ENCODE assay signal across 1 cellular context in the genomic region with DNA sequence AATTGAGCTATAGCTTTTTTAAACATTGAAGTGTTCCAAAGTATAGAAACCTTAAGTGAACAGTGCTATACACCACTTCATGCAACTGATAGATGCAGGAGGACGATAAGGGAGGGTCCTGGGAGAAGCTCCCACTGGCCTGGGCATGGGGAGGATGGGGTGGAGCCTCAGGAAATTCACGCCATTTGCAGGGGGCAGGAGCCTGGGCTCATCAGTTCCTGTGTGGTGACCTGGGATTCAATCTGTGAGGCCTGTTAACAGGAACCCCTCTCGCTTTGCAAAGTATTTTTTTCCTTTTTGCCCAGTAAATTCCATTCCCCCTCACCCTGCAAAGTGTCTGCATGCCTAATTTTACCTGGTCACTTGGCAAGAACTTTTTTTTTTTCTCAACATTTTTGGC.
TF ChIP-seq lines count a peak whose summit lies in the region.

No MANE protein-coding gene starts in this region.

TF ChIP-seq in SK-N-SH, 30 proteins besides CTCF, POLR2A, EP300 and RAD21 (continued from another document):
- TF ChIP-seq, protein P1, sequence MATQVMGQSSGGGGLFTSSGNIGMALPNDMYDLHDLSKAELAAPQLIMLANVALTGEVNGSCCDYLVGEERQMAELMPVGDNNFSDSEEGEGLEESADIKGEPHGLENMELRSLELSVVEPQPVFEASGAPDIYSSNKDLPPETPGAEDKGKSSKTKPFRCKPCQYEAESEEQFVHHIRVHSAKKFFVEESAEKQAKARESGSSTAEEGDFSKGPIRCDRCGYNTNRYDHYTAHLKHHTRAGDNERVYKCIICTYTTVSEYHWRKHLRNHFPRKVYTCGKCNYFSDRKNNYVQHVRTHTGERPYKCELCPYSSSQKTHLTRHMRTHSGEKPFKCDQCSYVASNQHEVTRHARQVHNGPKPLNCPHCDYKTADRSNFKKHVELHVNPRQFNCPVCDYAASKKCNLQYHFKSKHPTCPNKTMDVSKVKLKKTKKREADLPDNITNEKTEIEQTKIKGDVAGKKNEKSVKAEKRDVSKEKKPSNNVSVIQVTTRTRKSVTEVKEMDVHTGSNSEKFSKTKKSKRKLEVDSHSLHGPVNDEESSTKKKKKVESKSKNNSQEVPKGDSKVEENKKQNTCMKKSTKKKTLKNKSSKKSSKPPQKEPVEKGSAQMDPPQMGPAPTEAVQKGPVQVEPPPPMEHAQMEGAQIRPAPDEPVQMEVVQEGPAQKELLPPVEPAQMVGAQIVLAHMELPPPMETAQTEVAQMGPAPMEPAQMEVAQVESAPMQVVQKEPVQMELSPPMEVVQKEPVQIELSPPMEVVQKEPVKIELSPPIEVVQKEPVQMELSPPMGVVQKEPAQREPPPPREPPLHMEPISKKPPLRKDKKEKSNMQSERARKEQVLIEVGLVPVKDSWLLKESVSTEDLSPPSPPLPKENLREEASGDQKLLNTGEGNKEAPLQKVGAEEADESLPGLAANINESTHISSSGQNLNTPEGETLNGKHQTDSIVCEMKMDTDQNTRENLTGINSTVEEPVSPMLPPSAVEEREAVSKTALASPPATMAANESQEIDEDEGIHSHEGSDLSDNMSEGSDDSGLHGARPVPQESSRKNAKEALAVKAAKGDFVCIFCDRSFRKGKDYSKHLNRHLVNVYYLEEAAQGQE (IDR thresholded peaks at IDR 0.05; ENCODE audit: low read depth, low read length) = no peak
- TF ChIP-seq MEF2A (IDR thresholded peaks at IDR 0.05; ENCODE audit: borderline replicate concordance, low read depth) (no peak), TEAD4 (IDR thresholded peaks at IDR 0.05; ENCODE audit: borderline replicate concordance, insufficient read depth) (no peak)
- TF ChIP-seq, protein P2, sequence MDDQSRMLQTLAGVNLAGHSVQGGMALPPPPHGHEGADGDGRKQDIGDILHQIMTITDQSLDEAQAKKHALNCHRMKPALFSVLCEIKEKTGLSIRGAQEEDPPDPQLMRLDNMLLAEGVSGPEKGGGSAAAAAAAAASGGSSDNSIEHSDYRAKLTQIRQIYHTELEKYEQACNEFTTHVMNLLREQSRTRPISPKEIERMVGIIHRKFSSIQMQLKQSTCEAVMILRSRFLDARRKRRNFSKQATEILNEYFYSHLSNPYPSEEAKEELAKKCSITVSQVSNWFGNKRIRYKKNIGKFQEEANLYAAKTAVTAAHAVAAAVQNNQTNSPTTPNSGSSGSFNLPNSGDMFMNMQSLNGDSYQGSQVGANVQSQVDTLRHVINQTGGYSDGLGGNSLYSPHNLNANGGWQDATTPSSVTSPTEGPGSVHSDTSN (IDR thresholded peaks at IDR 0.05) = no peak
TF ChIP-seq in SK-N-SH: peak in this region for 0.
